Comparison of ENCODE assay signal across 8 cellular contexts in genomic region chr14:91113829-91114078, GRCh38. TPM values are rescaled to one million over a fixed set of nuclear protein-coding genes. Genes with fewer than 3 reads are reported as not detected.
DNase-seq lines count a peak whose midpoint lies in the region; ATAC-seq, FAIRE-seq and TF ChIP-seq lines count a peak whose summit lies in the region.

Gene DGLUCY, plus strand, starts transcription at chr14:91114073. Its CDS starts 46,222 bp downstream, at chr14:91160295.

- no peak for TF ChIP-seq POLR2A in H1 (IDR thresholded peaks at IDR 0.05; ENCODE audit: control extremely low read depth in 1 of 2, low read depth in 2 of 2, low read length in 2 of 2)

- peak within 1 kb of the TSS; percentile 83 for H2BK20ac ChIP-seq in H1 (ENCODE audit: low read length)

- CTCF ChIA-PET in H1 (lab: Charles Lee; ENCODE audit: partially characterized antibody) = interaction anchor here (1.0 to 4.3 kb wide), 3 partner anchors 25 to 211 kb away, joined by 3 to 34 read pairs (median 8); no protein-coding TSS in a partner anchor

- H4K91ac ChIP-seq in H1 (replicated peaks; ENCODE audit: insufficient read length, low read length) = peak within 1 kb of the TSS; percentile 87

- peak within 1 kb of the TSS; percentile 76 for H2BK12ac ChIP-seq in H1 (ENCODE audit: low read depth, low read length)

- H3K79me1 ChIP-seq in H1 (ENCODE audit: low read depth, low read length) = no peaks in the 10 kb centered on the region

- H2AFZ ChIP-seq in H1 (ENCODE audit: low read length) = peak within 1 kb of the TSS; percentile 68

- 16% methylated on average over 5 of the region's 5 CpGs; no CpG with 5 or more reads in 1 of the 2 experiments for WGBS in H1 (ENCODE audit: extremely low coverage in 1 of 2, insufficient coverage in 1 of 2, insufficient read length in 1 of 2, insufficient replicate concordance in 2 of 2, low coverage in 1 of 2, low lambda C conversion rate in 2 of 2, missing lambda C conversion rate in 1 of 2), 2 experiments
- WGBS in mesodermal cell (ENCODE audit: insufficient coverage in 2 of 2), 2 experiments = 2 to 3% methylated on average over 4 of the region's 5 CpGs

- TF ChIP-seq EP300 in H1 (IDR thresholded peaks at IDR 0.05; ENCODE audit: borderline replicate concordance in 1 of 2, low read depth in 2 of 2, low read length in 2 of 2) = no peak

- H3K27me3 ChIP-seq in BLaER1 treated with 17β-estradiol and CSF1 and Interleukin-3, amounts not matched to agents 10 nM and 100 nM = no peaks in the 10 kb centered on the region
- no peaks in the 10 kb centered on the region for H3K27me3 ChIP-seq in H1 (replicated peaks in 1 of 4; ENCODE audit: control insufficient read depth in 3 of 4, extremely low read depth in 1 of 4, insufficient read depth in 3 of 4, low read length in 3 of 4)

- peak within 1 kb of the TSS; percentile 86 to 99 (median 92) for H3K4me2 ChIP-seq in BLaER1 treated with 17β-estradiol and CSF1 and Interleukin-3, amounts not matched to agents 10 nM and 100 nM
- peak within 1 kb of the TSS; percentile 73 to 88 for H3K4me2 ChIP-seq in H1 (ENCODE audit: insufficient read depth in 1 of 2, low read depth in 2 of 2, low read length in 2 of 2)

- H3K4me1 ChIP-seq in BLaER1 treated with 17β-estradiol and CSF1 and Interleukin-3, amounts not matched to agents 10 nM and 100 nM = peaks cover 46 to 65% (median 55%) of the 10 kb centered on the region in 10 experiments
- peaks cover 12 to 32% (median 19%) of the 10 kb centered on the region in 4 experiments for H3K4me1 ChIP-seq in H1 (replicated peaks in 1 of 4; ENCODE audit: control insufficient read depth in 3 of 4, insufficient read depth in 4 of 4, low read length in 3 of 4)
- peaks cover 4% of the 10 kb centered on the region for H3K4me1 ChIP-seq in mesodermal cell (ENCODE audit: control insufficient read depth, insufficient read depth, low read length, poor library complexity, severe bottlenecking)

- H3K23ac ChIP-seq in H1 (ENCODE audit: insufficient read length) = no peak within 1 kb of the TSS

- ATAC-seq in GM19043 (IDR thresholded peaks at IDR 0.05; ENCODE audit: low read depth, unreplicated experiment) (peak; percentile 60), HG03432 (IDR thresholded peaks at IDR 0.05; ENCODE audit: unreplicated experiment) (peak; percentile 78), SK-N-SH treated with all-trans-retinoic acid at 6 μM for 48 hours (peak; percentile 99)

- peaks cover 0 to 6% of the 10 kb centered on the region in 2 experiments; a peak in 1 of 4 replicates for H3K79me2 ChIP-seq in H1 (ENCODE audit: control insufficient read depth in 1 of 2, insufficient read depth in 2 of 2, low read length in 2 of 2)

- peak within 1 kb of the TSS; percentile 81 to 93 (median 91) for H3K9ac ChIP-seq in BLaER1 treated with 17β-estradiol and CSF1 and Interleukin-3, amounts not matched to agents 10 nM and 100 nM
- H3K9ac ChIP-seq in H1 (replicated peaks in 1 of 4; ENCODE audit: extremely low read depth in 1 of 4, low read depth in 3 of 4, low read length in 3 of 4) = peak within 1 kb of the TSS; percentile 41 to 77 (median 64)

- TF ChIP-seq RAD21 in H1 (IDR thresholded peaks at IDR 0.05 in 1 of 2, conservative IDR thresholded peaks at IDR 0.05 in 1 of 2; ENCODE audit: low read depth in 2 of 2, low read length in 2 of 2) = 0 out of 4 replicates have a peak, but pooled peaks of 1 of the 2 experiments have one; percentile 5

- H3K9me3 ChIP-seq in BLaER1 treated with 17β-estradiol and CSF1 and Interleukin-3, amounts not matched to agents 10 nM and 100 nM (replicated peaks in 1 of 11) = peaks cover 0 to 10% (median 5%) of the 10 kb centered on the region in 11 experiments; a peak in 9 of 22 replicates
- H3K9me3 ChIP-seq in H1 (ENCODE audit: insufficient read depth in 2 of 2, low read depth in 1 of 2, low read length in 1 of 2) = no peaks in the 10 kb centered on the region
- no peaks in the 10 kb centered on the region for H3K9me3 ChIP-seq in mesodermal cell (ENCODE audit: control insufficient read depth, low read length)

- TF ChIP-seq CTCF in H1 (IDR thresholded peaks at IDR 0.05; ENCODE audit: control extremely low read depth in 1 of 3, insufficient read depth in 1 of 3, low read depth in 1 of 3, low read length in 3 of 3) = no peak

- H2BK15ac ChIP-seq in H1 (ENCODE audit: low read length) = peak within 1 kb of the TSS; percentile 10; the same call in 1 of the 2 replicates

- POLR2A ChIA-PET in H1 (lab: Charles Lee; ENCODE audit: partially characterized antibody) = interaction anchor here (1.2 to 3.3 kb wide), 6 partner anchors 10 to 302 kb away, joined by 3 to 24 read pairs (median 6); partner anchors contain the start of gene RPS6KA5

- peak within 1 kb of the TSS; percentile 86; the same call in 1 of the 2 replicates for H4K8ac ChIP-seq in H1 (ENCODE audit: extremely low read depth, insufficient read depth, low read length)

- H2BK5ac ChIP-seq in H1 (ENCODE audit: low read depth, low read length) = peak within 1 kb of the TSS; percentile 60

- H2BK120ac ChIP-seq in H1 (replicated peaks; ENCODE audit: low read depth, low read length) = peak within 1 kb of the TSS; percentile 60

- peaks cover 8 to 27% (median 19%) of the 10 kb centered on the region in 11 experiments; a peak in 20 of 22 replicates for H3K36me3 ChIP-seq in BLaER1 treated with 17β-estradiol and CSF1 and Interleukin-3, amounts not matched to agents 10 nM and 100 nM
- H3K36me3 ChIP-seq in H1 (ENCODE audit: control insufficient read depth in 2 of 4, insufficient read depth in 4 of 4, low read length in 3 of 4) (peaks cover 0 to 3% (median 0%) of the 10 kb centered on the region in 4 experiments; a peak in 1 of 8 replicates), mesodermal cell (ENCODE audit: control insufficient read depth, insufficient read depth, low read length) (no peaks in the 10 kb centered on the region)

- H2AK5ac ChIP-seq in H1 (ENCODE audit: low read depth, low read length) = peak within 1 kb of the TSS; percentile 94

- H3K14ac ChIP-seq in H1 (ENCODE audit: insufficient read length) = no peak within 1 kb of the TSS

- H4K5ac ChIP-seq in H1 (ENCODE audit: insufficient read length, low read depth, low read length) = peak within 1 kb of the TSS; percentile 82

- peak within 1 kb of the TSS; percentile 60 to 79 (median 70) for H3K4me3 ChIP-seq in BLaER1 treated with 17β-estradiol and CSF1 and Interleukin-3, amounts not matched to agents 10 nM and 100 nM
- H3K4me3 ChIP-seq in H1 (ENCODE audit: extremely low read depth in 1 of 4, insufficient read depth in 2 of 4, low read depth in 3 of 4, low read length in 4 of 4) = peak within 1 kb of the TSS; percentile 20 to 55 (median 32); a peak in 7 of 8 replicates
- H3K4me3 ChIP-seq in mesodermal cell (ENCODE audit: extremely low read depth, insufficient read depth, low read length, poor library complexity, severe bottlenecking) = peak within 1 kb of the TSS; percentile 20

- no peak for DNase-seq in H1 (ENCODE audit: low read depth in 1 of 2, low spot score in 2 of 2)
- no peak for DNase-seq in substantia nigra (lab: John Stamatoyannopoulos, UW)
- DNase-seq in NCI-H2171 (lab: John Stamatoyannopoulos, UW) = no peak

- peak within 1 kb of the TSS; percentile 61 for H3K4ac ChIP-seq in H1 (replicated peaks; ENCODE audit: insufficient read length, low read depth, low read length)

- peak within 1 kb of the TSS; percentile 77 to 99 (median 95) for H3K27ac ChIP-seq in BLaER1 treated with 17β-estradiol and CSF1 and Interleukin-3, amounts not matched to agents 10 nM and 100 nM
- H3K27ac ChIP-seq in H1 (ENCODE audit: low read depth, low read length) (peak within 1 kb of the TSS; percentile 90), mesodermal cell (ENCODE audit: low read depth, low read length, severe bottlenecking) (peak within 1 kb of the TSS; percentile 87), substantia nigra (ENCODE audit: low read depth, low read length, poor library complexity, severe bottlenecking) (peak within 1 kb of the TSS; percentile 97)

- no peak for FAIRE-seq in H1 (lab: Jason Lieb, UNC)

- H3K56ac ChIP-seq in H1 (replicated peaks; ENCODE audit: insufficient read length, low read depth, low read length) = peak within 1 kb of the TSS; percentile 38

- peak within 1 kb of the TSS; percentile 98 for H3K18ac ChIP-seq in H1 (ENCODE audit: extremely low read depth, low read length)

- peaks cover 2% of the 10 kb centered on the region; the same call in 1 of the 2 replicates for H3K23me2 ChIP-seq in H1 (ENCODE audit: low read depth, low read length)

- no peaks in the 10 kb centered on the region for H4K20me1 ChIP-seq in BLaER1 treated with 17β-estradiol and CSF1 and Interleukin-3, amounts not matched to agents 10 nM and 100 nM
- H4K20me1 ChIP-seq in H1 (replicated peaks in 1 of 2; ENCODE audit: control insufficient read depth in 1 of 2, insufficient read depth in 2 of 2, low read length in 2 of 2) = no peaks in the 10 kb centered on the region

TF ChIP-seq in SK-N-SH treated with all-trans-retinoic acid at 6 μM for 48 hours, 23 proteins besides CTCF, POLR2A, EP300 and RAD21:
- TF ChIP-seq TCF4 (CRISPR knock-in tag; IDR thresholded peaks at IDR 0.05; ENCODE audit: borderline replicate concordance) = no peak
- TF ChIP-seq PPARA (CRISPR knock-in tag; IDR thresholded peaks at IDR 0.05; ENCODE audit: borderline replicate concordance) = no peak

TF ChIP-seq in H1, 55 proteins besides CTCF, POLR2A, EP300 and RAD21 (continues in another document):
- TF ChIP-seq POLR2AphosphoS5 (IDR thresholded peaks at IDR 0.05; ENCODE audit: low read depth, low read length) (peak; percentile 80), USF2 (IDR thresholded peaks at IDR 0.05; ENCODE audit: low read length) (peak; percentile 79; the same call in 1 of the 2 replicates), GTF2F1 (IDR thresholded peaks at IDR 0.05; ENCODE audit: borderline replicate concordance, low read depth, low read length) (no peak)

RNA-seq across cellular contexts. Expression of gene DGLUCY, which starts in this region (rescaled TPM):
- 27.7 and 31.8 TPM in 2 replicates for total RNA-seq in H1 (2021; fragmentation: NEBNext Ultra II Directional; extraction: Animal tissue kit (Norgen Biotek cat#: 25700))
- 24.6 and 24.9 TPM in 2 replicates for polyA plus RNA-seq in H1 (2011; rRNA removed)
- polyA plus RNA-seq in H1 (2011; cell fraction: cytosol; rRNA removed) = 32.1 TPM
- polyA plus RNA-seq in H1 (2011; cell fraction: nucleus; rRNA removed) = 84.2 TPM
- polyA plus RNA-seq in H1 (2012, experiment 1 of 2) = 24.5 to 36.7 TPM (median 30.5 TPM) in 4 replicates
- polyA plus RNA-seq in H1 (2012, experiment 2 of 2) = 22.5 TPM
- polyA plus RNA-seq in H1 (2013, experiment 1 of 2) = 28.4 TPM
- polyA plus RNA-seq in H1 (2013, experiment 2 of 2) = 25.3 TPM
- polyA minus RNA-seq in H1 (2011; rRNA and poly(A)+ RNA removed) = 51.0 and 58.0 TPM in 2 replicates
- polyA minus RNA-seq in H1 (2011; cell fraction: cytosol; rRNA and poly(A)+ RNA removed) = 31.0 TPM
- 60.7 TPM for polyA minus RNA-seq in H1 (2011; cell fraction: nucleus; rRNA and poly(A)+ RNA removed)
- polyA plus RNA-seq in mesodermal cell (2013, experiment 1 of 2) = 11.4 TPM
- polyA plus RNA-seq in mesodermal cell (2013, experiment 2 of 2) = 11.0 TPM

Comparison
In these comparisons a context has a peak if more than half of its experiments do, and no peak if none do; other contexts are left out.
1. H3K4me3 ChIP-seq: peak in every context shown above with its lines; median percentile 70 in BLaER1 treated with 17β-estradiol and CSF1 and Interleukin-3, amounts not matched to agents 10 nM and 100 nM; 32 in H1; 20 in mesodermal cell.